21 cellular contexts compared by ENCODE assay signal in the genomic region with DNA sequence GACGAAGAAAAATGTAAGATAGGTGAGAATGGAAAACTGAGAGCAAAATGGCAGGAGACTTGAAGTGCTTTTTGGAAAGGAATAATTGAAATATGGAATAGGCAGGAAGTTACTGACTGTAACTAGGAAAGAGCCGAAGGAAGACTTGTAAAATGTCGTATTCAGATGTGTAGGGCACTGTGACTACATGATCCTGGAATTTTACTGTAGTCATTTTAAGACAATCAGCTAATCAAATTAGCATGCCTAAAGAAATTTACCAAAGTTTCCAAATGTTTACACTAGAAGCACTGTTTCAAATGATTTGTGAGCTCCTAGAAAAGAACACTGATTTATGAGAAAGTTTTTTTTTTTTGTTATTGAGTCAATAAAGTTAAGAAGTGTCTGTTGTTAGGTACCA. TPM values are rescaled to one million over a fixed set of nuclear protein-coding genes. Genes with fewer than 3 reads are reported as not detected.
"Had no signal": no experiment of that assay in that cellular context is flagged by ENCODE, and none has a peak within 500 bp of the region (broad histone marks: within the 10 kb centered on the region; RNA-seq: fewer than 3 reads in every experiment).

No MANE protein-coding gene starts in this region.

- H3K4me3 Mint-ChIP-seq: activated CD8-positive, alpha-beta T cell treated with anti-CD3 and anti-CD28 coated beads for 36 hours; activated naive CD8-positive, alpha-beta T cell; activated T-cell treated with anti-CD3 and anti-CD28 coated beads, Interleukin-2, amount 50 U/mL, for 72 hours; brain; central memory CD8-positive, alpha-beta T cell; nephron progenitor cell; stimulated activated memory B cell treated with anti-CD40 and anti-IgM and Interleukin-4, amounts not matched to agents 10 μg/mL and 1 μg/mL and 100 μg/mL, for 72 hours; WTC11 had no signal

- H3K27ac ChIP-seq: coronary artery, thyroid gland had no signal

- H3K4me3 ChIP-seq: coronary artery, thyroid gland had no signal

- H3K27me3 Mint-ChIP-seq: activated CD8-positive, alpha-beta T cell treated with anti-CD3 and anti-CD28 coated beads for 36 hours; activated naive CD8-positive, alpha-beta T cell; brain; central memory CD8-positive, alpha-beta T cell; stimulated activated memory B cell treated with anti-CD40 and anti-IgM and Interleukin-4, amounts not matched to agents 10 μg/mL and 1 μg/mL and 100 μg/mL, for 72 hours had no signal

- DNase-seq: activated CD4-positive, alpha-beta T cell treated with anti-CD3 and anti-CD28 coated beads for 4 hours; activated CD8-positive, alpha-beta memory T cell treated with anti-CD3 and anti-CD28 coated beads, Interleukin-2, amount 50 U/mL, for 48 hours; activated CD8-positive, alpha-beta T cell treated with anti-CD3 and anti-CD28 coated beads for 36 hours; activated gamma-delta T cell treated with Interleukin-2 at 50 U/mL for 16 hours; activated T-cell treated with anti-CD3 and anti-CD28 coated beads, Interleukin-2, amount 50 U/mL, for 72 hours; amygdala; foreskin melanocyte; head of caudate nucleus; nephron progenitor cell; occipital lobe; stimulated activated CD4-positive, alpha-beta T cell treated with anti-CD3 and anti-CD28 coated beads, Interleukin-2, amount 100 ng/mL, for 48 hours; thyroid gland had no signal

- ATAC-seq: activated CD8-positive, alpha-beta T cell treated with anti-CD3 and anti-CD28 coated beads for 36 hours; activated T-cell treated with anti-CD3 and anti-CD28 coated beads, Interleukin-2, amount 50 U/mL, for 72 hours; stimulated activated memory B cell treated with anti-CD40 and anti-IgM and Interleukin-4, amounts not matched to agents 10 μg/mL and 1 μg/mL and 100 μg/mL, for 72 hours; WTC11 had no signal

- H3K4me1 Mint-ChIP-seq: brain; central memory CD8-positive, alpha-beta T cell; nephron progenitor cell; stimulated activated memory B cell treated with anti-CD40 and anti-IgM and Interleukin-4, amounts not matched to agents 10 μg/mL and 1 μg/mL and 100 μg/mL, for 72 hours; WTC11 had no signal

- H3K9me3 ChIP-seq: thyroid gland had no signal

- H3K27ac Mint-ChIP-seq: activated CD8-positive, alpha-beta T cell treated with anti-CD3 and anti-CD28 coated beads for 36 hours; brain; nephron progenitor cell; stimulated activated memory B cell treated with anti-CD40 and anti-IgM and Interleukin-4, amounts not matched to agents 10 μg/mL and 1 μg/mL and 100 μg/mL, for 72 hours; WTC11 had no signal

- H3K9me3 Mint-ChIP-seq: activated CD8-positive, alpha-beta T cell treated with anti-CD3 and anti-CD28 coated beads for 36 hours; activated T-cell treated with anti-CD3 and anti-CD28 coated beads, Interleukin-2, amount 50 U/mL, for 72 hours; brain; central memory CD8-positive, alpha-beta T cell; nephron progenitor cell; stimulated activated memory B cell treated with anti-CD40 and anti-IgM and Interleukin-4, amounts not matched to agents 10 μg/mL and 1 μg/mL and 100 μg/mL, for 72 hours; WTC11 had no signal

- H3K4me1 ChIP-seq: thyroid gland had no signal

- H3K27me3 ChIP-seq: thyroid gland had no signal

RNA-seq across cellular contexts. Expression of a gene that starts 21.2 kb away (rescaled TPM):
- total RNA-seq: activated CD8-positive, alpha-beta T cell treated with anti-CD3 and anti-CD28 coated beads for 36 hours; activated T-cell treated with anti-CD3 and anti-CD28 coated beads, Interleukin-2, amount 50 U/mL, for 72 hours; liver; mesenteric fat pad; occipital lobe; posterior vena cava; WTC11 had no signal
- polyA plus RNA-seq: liver had no signal

RNA-seq across cellular contexts. Expression of a gene that starts 41.8 kb away (rescaled TPM):
- total RNA-seq: activated CD8-positive, alpha-beta T cell treated with anti-CD3 and anti-CD28 coated beads for 36 hours; activated T-cell treated with anti-CD3 and anti-CD28 coated beads, Interleukin-2, amount 50 U/mL, for 72 hours; mesenteric fat pad; occipital lobe; posterior vena cava had no signal
- polyA plus RNA-seq: liver had no signal
